Comparison of ENCODE assay signal across 1 cellular context in genomic region chr20:57514273-57514751, GRCh38.
TF ChIP-seq lines count a peak whose summit lies in the region.

No MANE protein-coding gene starts in this region.

TF ChIP-seq in Ishikawa, 13 proteins besides CTCF, POLR2A, EP300 and RAD21 (continued from another document):
- TF ChIP-seq REST (IDR thresholded peaks at IDR 0.05; ENCODE audit: low read depth) (no peak), TEAD4 (IDR thresholded peaks at IDR 0.05) (no peak), ZBTB7A (IDR thresholded peaks at IDR 0.05; ENCODE audit: low read depth) (no peak), TCF12 (IDR thresholded peaks at IDR 0.05; ENCODE audit: low read depth) (no peak), CREB1 (IDR thresholded peaks at IDR 0.05; ENCODE audit: low read depth) (no peak), EGR1 (IDR thresholded peaks at IDR 0.05) (no peak), YY1 (IDR thresholded peaks at IDR 0.05; ENCODE audit: low read depth) (no peak)
